1 cellular context compared by ENCODE assay signal in genomic region chr4:10018818-10019438, GRCh38.
TF ChIP-seq lines count a peak whose summit lies in the region.

No MANE protein-coding gene starts in this region.

TF ChIP-seq in K562, 482 proteins besides CTCF, POLR2A, EP300 and RAD21 (continued from another document and continues in another):
- no peak for TF ChIP-seq CBX8 (IDR thresholded peaks at IDR 0.05; ENCODE audit: borderline replicate concordance, extremely low read depth, low read depth, low read length, poor library complexity, severe bottlenecking)
- peak; percentile 43 for TF ChIP-seq NEUROD1 (IDR thresholded peaks at IDR 0.05; ENCODE audit: borderline replicate concordance, low read depth, low read length, partially characterized antibody)
- TF ChIP-seq CREBBP (IDR thresholded peaks at IDR 0.05; ENCODE audit: low read depth, low read length), result no peak
- TF ChIP-seq MGA (IDR thresholded peaks at IDR 0.05), result peak; percentile 94
- no peak for TF ChIP-seq TCF7L2 (IDR thresholded peaks at IDR 0.05; ENCODE audit: low read depth, low read length)
- TF ChIP-seq ETV6 (IDR thresholded peaks at IDR 0.05; ENCODE audit: borderline replicate concordance in 1 of 2, low read depth in 2 of 2, low read length in 1 of 2), result no peak
- no peak for TF ChIP-seq ETV6 (CRISPR knock-in tag; IDR thresholded peaks at IDR 0.05; ENCODE audit: borderline replicate concordance)
- TF ChIP-seq, protein P1, sequence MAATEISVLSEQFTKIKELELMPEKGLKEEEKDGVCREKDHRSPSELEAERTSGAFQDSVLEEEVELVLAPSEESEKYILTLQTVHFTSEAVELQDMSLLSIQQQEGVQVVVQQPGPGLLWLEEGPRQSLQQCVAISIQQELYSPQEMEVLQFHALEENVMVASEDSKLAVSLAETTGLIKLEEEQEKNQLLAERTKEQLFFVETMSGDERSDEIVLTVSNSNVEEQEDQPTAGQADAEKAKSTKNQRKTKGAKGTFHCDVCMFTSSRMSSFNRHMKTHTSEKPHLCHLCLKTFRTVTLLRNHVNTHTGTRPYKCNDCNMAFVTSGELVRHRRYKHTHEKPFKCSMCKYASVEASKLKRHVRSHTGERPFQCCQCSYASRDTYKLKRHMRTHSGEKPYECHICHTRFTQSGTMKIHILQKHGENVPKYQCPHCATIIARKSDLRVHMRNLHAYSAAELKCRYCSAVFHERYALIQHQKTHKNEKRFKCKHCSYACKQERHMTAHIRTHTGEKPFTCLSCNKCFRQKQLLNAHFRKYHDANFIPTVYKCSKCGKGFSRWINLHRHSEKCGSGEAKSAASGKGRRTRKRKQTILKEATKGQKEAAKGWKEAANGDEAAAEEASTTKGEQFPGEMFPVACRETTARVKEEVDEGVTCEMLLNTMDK (IDR thresholded peaks at IDR 0.05; ENCODE audit: borderline replicate concordance, insufficient read depth, low read depth, low read length, poor library complexity, severe bottlenecking), result peak; percentile 96
- TF ChIP-seq, protein P2, sequence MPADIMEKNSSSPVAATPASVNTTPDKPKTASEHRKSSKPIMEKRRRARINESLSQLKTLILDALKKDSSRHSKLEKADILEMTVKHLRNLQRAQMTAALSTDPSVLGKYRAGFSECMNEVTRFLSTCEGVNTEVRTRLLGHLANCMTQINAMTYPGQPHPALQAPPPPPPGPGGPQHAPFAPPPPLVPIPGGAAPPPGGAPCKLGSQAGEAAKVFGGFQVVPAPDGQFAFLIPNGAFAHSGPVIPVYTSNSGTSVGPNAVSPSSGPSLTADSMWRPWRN (IDR thresholded peaks at IDR 0.05; ENCODE audit: low read depth), result no peak
- TF ChIP-seq CCNT2 (IDR thresholded peaks at IDR 0.05; ENCODE audit: borderline replicate concordance, extremely low read depth, insufficient read length, low read depth, low read length), result no peak
- no peak for TF ChIP-seq ZBTB8A (IDR thresholded peaks at IDR 0.05; ENCODE audit: partially characterized antibody)
- TF ChIP-seq DACH1 (IDR thresholded peaks at IDR 0.05; ENCODE audit: partially characterized antibody), result no peak
- TF ChIP-seq GATA2 (CRISPR knock-in tag; IDR thresholded peaks at IDR 0.05), result no peak
- no peak for TF ChIP-seq SNIP1 (IDR thresholded peaks at IDR 0.05; ENCODE audit: low read depth)
- 0 out of 4 replicates have a peak, but pooled peaks of 1 of the 2 experiments have one; percentile 37 for TF ChIP-seq FOXK2 (conservative IDR thresholded peaks at IDR 0.05 in 1 of 2, IDR thresholded peaks at IDR 0.05 in 1 of 2; ENCODE audit: low read depth in 2 of 2)
- TF ChIP-seq KAT2B (IDR thresholded peaks at IDR 0.05; ENCODE audit: low read depth, low read length), result no peak
- peak; percentile 14; the same call in 1 of the 2 replicates for TF ChIP-seq ZKSCAN1 (IDR thresholded peaks at IDR 0.05; ENCODE audit: low read depth, low read length)
- no peak; the same call in 1 of the 2 replicates for TF ChIP-seq ZNF407 (IDR thresholded peaks at IDR 0.05; ENCODE audit: low read depth)
- no peak for TF ChIP-seq PPARD (CRISPR knock-in tag; IDR thresholded peaks at IDR 0.05)
- TF ChIP-seq RBM15 (IDR thresholded peaks at IDR 0.05; ENCODE audit: insufficient read depth, low read length), result no peak
- no peak for TF ChIP-seq HIVEP1 (CRISPR knock-in tag; IDR thresholded peaks at IDR 0.05)
- no peak for TF ChIP-seq NFRKB (IDR thresholded peaks at IDR 0.05; ENCODE audit: low read depth)
- TF ChIP-seq ASH1L (IDR thresholded peaks at IDR 0.05; ENCODE audit: borderline replicate concordance, low read depth, partially characterized antibody), result no peak
- TF ChIP-seq ZHX1 (conservative IDR thresholded peaks at IDR 0.05; ENCODE audit: low read length), result no peak; the same call in 1 of the 2 replicates
- no peak for TF ChIP-seq ZNF780A (CRISPR knock-in tag; IDR thresholded peaks at IDR 0.05)
- TF ChIP-seq ZNF830 (CRISPR knock-in tag; IDR thresholded peaks at IDR 0.05), result no peak
- TF ChIP-seq, protein P3, sequence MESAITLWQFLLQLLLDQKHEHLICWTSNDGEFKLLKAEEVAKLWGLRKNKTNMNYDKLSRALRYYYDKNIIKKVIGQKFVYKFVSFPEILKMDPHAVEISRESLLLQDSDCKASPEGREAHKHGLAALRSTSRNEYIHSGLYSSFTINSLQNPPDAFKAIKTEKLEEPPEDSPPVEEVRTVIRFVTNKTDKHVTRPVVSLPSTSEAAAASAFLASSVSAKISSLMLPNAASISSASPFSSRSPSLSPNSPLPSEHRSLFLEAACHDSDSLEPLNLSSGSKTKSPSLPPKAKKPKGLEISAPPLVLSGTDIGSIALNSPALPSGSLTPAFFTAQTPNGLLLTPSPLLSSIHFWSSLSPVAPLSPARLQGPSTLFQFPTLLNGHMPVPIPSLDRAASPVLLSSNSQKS (CRISPR knock-in tag; IDR thresholded peaks at IDR 0.05), result no peak
